Comparison of ENCODE assay signal across 27 cellular contexts in the genomic region with DNA sequence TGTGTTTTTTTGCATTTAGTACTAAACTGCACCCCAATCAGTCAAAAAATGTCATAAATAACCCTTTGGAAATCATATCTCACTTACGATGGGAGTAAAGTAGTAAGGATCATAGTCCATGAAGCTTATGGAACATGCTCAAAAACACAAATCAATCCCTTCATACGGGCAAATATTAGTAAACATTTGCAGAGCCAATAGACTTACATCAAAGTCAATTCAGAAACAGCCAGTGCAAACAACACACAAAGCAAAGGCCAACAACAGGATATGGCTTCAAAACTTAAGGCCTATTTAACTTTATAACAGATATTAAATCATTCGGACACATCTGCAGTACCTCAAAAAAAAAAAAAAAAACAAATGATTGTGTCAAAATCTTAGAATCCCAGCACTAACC. TPM values are rescaled to one million over a fixed set of nuclear protein-coding genes. Genes with fewer than 3 reads are reported as not detected.
"Had no signal": no experiment of that assay in that cellular context is flagged by ENCODE, and none has a peak within 500 bp of the region (broad histone marks: within the 10 kb centered on the region; RNA-seq: fewer than 3 reads in every experiment).

No MANE protein-coding gene starts in this region.

- H3K4me3 ChIP-seq: ascending aorta, cardiac muscle cell, colonic mucosa, esophagus squamous epithelium, skin epidermis, testis, transverse colon had no signal

- H3K36me3 ChIP-seq: ascending aorta, cardiac muscle cell, colonic mucosa, esophagus squamous epithelium, transverse colon had no signal

- H3K4me1 ChIP-seq: colonic mucosa, testis had no signal

- H3K27me3 ChIP-seq: ascending aorta, cardiac muscle cell, colonic mucosa, testis, transverse colon had no signal

- H3K27ac ChIP-seq: ascending aorta, cardiac muscle cell, colonic mucosa, epithelial cell of prostate, esophagus squamous epithelium, skin epidermis, testis, transverse colon, VCaP had no signal

- DNase-seq: activated CD4-positive, alpha-beta T cell treated with anti-CD3 and anti-CD28 coated beads for 48 hours; activated CD4-positive, alpha-beta T cell treated with anti-CD3 and anti-CD28 coated beads, Interleukin-2, amount 50 U/mL, for 48 hours; activated CD8-positive, alpha-beta memory T cell treated with anti-CD3 and anti-CD28 coated beads, Interleukin-2, amount 50 U/mL, for 4 hours; activated effector memory CD4-positive, alpha-beta T cell treated with anti-CD3 and anti-CD28 coated beads, Interleukin-2, amount 50 U/mL, for 16 hours; activated naive CD4-positive, alpha-beta T cell treated with anti-CD3 and anti-CD28 coated beads for 36 hours; activated naive CD8-positive, alpha-beta T cell treated with anti-CD3 and anti-CD28 coated beads for 36 hours; activated T-cell treated with anti-CD3 and anti-CD28 coated beads, Interleukin-2, amount 50 U/mL, for 1 hour; cerebellar nuclear complex; colonic mucosa; effector CD8-positive, alpha-beta T cell; esophagus squamous epithelium; foreskin melanocyte; left ventricle myocardium superior; mammary epithelial cell; posterior cingulate gyrus; stimulated activated CD4-positive, alpha-beta T cell treated with anti-CD3 and anti-CD28 coated beads, Interleukin-12 subunit alpha, Interleukin-12 subunit beta, amount 100 ng/mL, for 4 hours; stimulated activated CD4-positive, alpha-beta T cell treated with anti-CD3 and anti-CD28 coated beads, Interleukin-4, amount 100 ng/mL, for 1 hour; stimulated activated naive CD8-positive, alpha-beta T cell treated with anti-CD3 and anti-CD28 coated beads, Interleukin-15, Interleukin-2, amounts not matched to agents 100 U/mL and 50 U/mL, for 24 hours; T-helper 9 cell; testis; transverse colon had no signal

- H3K9me3 ChIP-seq: ascending aorta, colonic mucosa, esophagus squamous epithelium, testis, transverse colon had no signal

RNA-seq across cellular contexts. Expression of gene SGCE, which starts 32.1 kb away (rescaled TPM):
- total RNA-seq: activated T-helper 1 cell treated with anti-CD3 and anti-CD28 coated beads, Interleukin-12 subunit alpha, Interleukin-12 subunit beta, Interleukin-2, Interleukin-4 antibody, amounts not matched to agents 30 ng/mL and 10 ng/mL and 1 ng/mL, durations not matched to agents 14 hours and 24 hours and 36 hours had no signal
